In genomic region chr1:1630191-1630964, GRCh38 we compare ENCODE assay signal across 8 cellular contexts. TPM values are rescaled to one million over a fixed set of nuclear protein-coding genes. Genes with fewer than 3 reads are reported as not detected.
DNase-seq lines count a peak whose midpoint lies in the region; ATAC-seq and TF ChIP-seq lines count a peak whose summit lies in the region.

No MANE protein-coding gene starts in this region.

- peak overlapping the region; percentile 74 to 91 for H3K27ac ChIP-seq in breast epithelium
- no peak overlapping the region for H3K27ac ChIP-seq in mammary epithelial cell (ENCODE audit: insufficient read depth, low read depth, low read length)
- peak overlapping the region; percentile 68 for H3K27ac ChIP-seq in naive thymus-derived CD4-positive, alpha-beta T cell (ENCODE audit: low read depth, low read length)

- peaks cover 0 to 11% (median 4%) of the 10 kb centered on the region in 7 donors for H3K4me1 Mint-ChIP-seq in naive thymus-derived CD4-positive, alpha-beta T cell

- H4K20me1 ChIP-seq in mammary epithelial cell (ENCODE audit: insufficient read depth, low read length) = peaks cover 2% of the 10 kb centered on the region

- peak in 1 of 2 donors; percentile 50 for DNase-seq in breast epithelium (ENCODE audit: low spot score in 2 of 2)
- no peak for DNase-seq in mammary epithelial cell
- DNase-seq in NCI-H1092 treated with DMSO at 0.1 percent for 48 hours (lab: John Stamatoyannopoulos, UW) = peak; percentile 68
- DNase-seq in activated CD4-positive, alpha-beta T cell treated with anti-CD3 and anti-CD28 coated beads, Interleukin-2, amount 50 U/mL, for 4 hours = peak; percentile 87 to 92
- peak; percentile 85 for DNase-seq in ecto neural progenitor cell (ENCODE audit: low spot score)
- peak; percentile 90 to 97 (median 96) for DNase-seq in naive thymus-derived CD4-positive, alpha-beta T cell
- peak; percentile 85 to 95 (median 92) for DNase-seq in stimulated activated naive CD4-positive, alpha-beta T cell (lab: John Stamatoyannopoulos, UW)
- DNase-seq in SKM-1 (lab: John Stamatoyannopoulos, UW; ENCODE audit: unreplicated experiment) = no peak

- no peak overlapping the region for H3K4me2 ChIP-seq in mammary epithelial cell (ENCODE audit: insufficient read depth, low read depth, low read length)

- H3K36me3 Mint-ChIP-seq in naive thymus-derived CD4-positive, alpha-beta T cell = peaks cover 0 to 2% (median 0%) of the 10 kb centered on the region in 5 donors

- peak overlapping the region; percentile 32 to 64 (median 38) for H3K4me3 ChIP-seq in breast epithelium
- no peak overlapping the region for H3K4me3 ChIP-seq in mammary epithelial cell (replicated peaks in 1 of 3; ENCODE audit: insufficient read depth in 1 of 3, low read depth in 2 of 3, low read length in 3 of 3)
- peak overlapping the region; percentile 17 for H3K4me3 ChIP-seq in naive thymus-derived CD4-positive, alpha-beta T cell (ENCODE audit: low read length)

- intact Hi-C loops in breast epithelium (cut with DNase I; ENCODE audit: low total_unique reads) = no loop called here
- intact Hi-C loops in mammary epithelial cell (cut with micrococcal nuclease) = no loop called here
- intact Hi-C loops in naive thymus-derived CD4-positive, alpha-beta T cell (cut with micrococcal nuclease) = loop anchor here in 1 of 2 donors (2.0 kb wide), 3 partner anchors 28 to 118 kb away; partner anchors contain the start of genes ATAD3A, CDK11B and SSU72

- peaks cover 0 to 5% of the 10 kb centered on the region in 2 donors for H3K4me1 ChIP-seq in breast epithelium
- peaks cover 10% of the 10 kb centered on the region for H3K4me1 ChIP-seq in mammary epithelial cell (ENCODE audit: insufficient read depth, low read length)
- H3K4me1 ChIP-seq in naive thymus-derived CD4-positive, alpha-beta T cell (ENCODE audit: control insufficient read depth in 2 of 2, insufficient read depth in 2 of 2, low read length in 2 of 2) = peaks cover 0 to 4% of the 10 kb centered on the region in 2 donors

- no peak overlapping the region for H3K9ac ChIP-seq in mammary epithelial cell (ENCODE audit: insufficient read depth, low read length)

- ATAC-seq in naive thymus-derived CD4-positive, alpha-beta T cell = peak; percentile 76

- POLR2A ChIA-PET in naive thymus-derived CD4-positive, alpha-beta T cell (lab: Charles Lee) = interaction anchor here (0.7 to 4.4 kb wide), 11 partner anchors 9 to 223 kb away, joined by 3 to 86 read pairs (median 5); partner anchors contain the start of genes CDK11A, MIB2, MRPL20 and SLC35E2B

- peak overlapping the region; percentile 85 to 95 (median 90) for H3K4me3 Mint-ChIP-seq in naive thymus-derived CD4-positive, alpha-beta T cell

- H3K27me3 Mint-ChIP-seq in naive thymus-derived CD4-positive, alpha-beta T cell = peaks cover 0 to 5% (median 0%) of the 10 kb centered on the region in 5 donors

- CTCF ChIA-PET in mammary epithelial cell (lab: Charles Lee; ENCODE audit: low non-redundant PET) = no interaction called here
- CTCF ChIA-PET in naive thymus-derived CD4-positive, alpha-beta T cell (lab: Charles Lee) = interaction anchor here (0.5 to 1.3 kb wide), 4 partner anchors 12 to 54 kb away, joined by 3 read pairs; no protein-coding TSS in a partner anchor

- TF ChIP-seq CTCF in breast epithelium (IDR thresholded peaks at IDR 0.05) = no peak
- TF ChIP-seq CTCF in mammary epithelial cell (conservative IDR thresholded peaks at IDR 0.05 in 1 of 2, IDR thresholded peaks at IDR 0.05 in 1 of 2; ENCODE audit: extremely low read depth in 1 of 2, insufficient read depth in 1 of 2, low read depth in 1 of 2, low read length in 2 of 2) = no peak

- peak overlapping the region; percentile 83 to 98 (median 95) for H3K27ac Mint-ChIP-seq in naive thymus-derived CD4-positive, alpha-beta T cell

- in situ Hi-C loops in mammary epithelial cell (cut with MboI; ENCODE audit: low sequenced_read_pairs in 2 of 2) = no loop called here

- H3K9me3 ChIP-seq in breast epithelium (no peaks in the 10 kb centered on the region), mammary epithelial cell (replicated peaks; ENCODE audit: insufficient read depth, low read length) (no peaks in the 10 kb centered on the region)
- no peaks in the 10 kb centered on the region for H3K9me3 ChIP-seq in naive thymus-derived CD4-positive, alpha-beta T cell (ENCODE audit: control insufficient read depth in 2 of 3, low read length in 3 of 3)

- H3K9me3 Mint-ChIP-seq in naive thymus-derived CD4-positive, alpha-beta T cell = peaks cover 0 to 4% (median 0%) of the 10 kb centered on the region in 11 donors

- no peak for TF ChIP-seq POLR2A in breast epithelium (IDR thresholded peaks at IDR 0.05)

- dilution Hi-C loops in mammary epithelial cell (cut with HindIII; ENCODE audit: low sequenced_read_pairs) = no loop called here

- peaks cover 7 to 20% of the 10 kb centered on the region in 2 donors for H3K27me3 ChIP-seq in breast epithelium
- H3K27me3 ChIP-seq in mammary epithelial cell (ENCODE audit: insufficient read depth, low read length) = peaks cover 12% of the 10 kb centered on the region
- no peaks in the 10 kb centered on the region for H3K27me3 ChIP-seq in naive thymus-derived CD4-positive, alpha-beta T cell (ENCODE audit: control insufficient read depth in 2 of 2, insufficient read depth in 2 of 2, low read length in 2 of 2)

- BruUV-seq in mammary epithelial cell (replicated peaks; lab: Mats Ljungman, UMichigan) = no TSS peak

- H3K36me3 ChIP-seq in breast epithelium (no peaks in the 10 kb centered on the region), mammary epithelial cell (ENCODE audit: insufficient read depth, low read length) (no peaks in the 10 kb centered on the region)
- H3K36me3 ChIP-seq in naive thymus-derived CD4-positive, alpha-beta T cell (ENCODE audit: control insufficient read depth in 2 of 3, insufficient read depth in 3 of 3, low read length in 3 of 3) = no peaks in the 10 kb centered on the region

- no peaks in the 10 kb centered on the region for H3K79me2 ChIP-seq in mammary epithelial cell (ENCODE audit: insufficient read depth, low read length)

- no peak overlapping the region for H2AFZ ChIP-seq in mammary epithelial cell (ENCODE audit: low read depth, low read length)

- WGBS in mammary epithelial cell (ENCODE audit: low coverage, missing lambda C conversion rate) = 13% methylated on average over 13 of the region's 81 CpGs

RNA-seq across cellular contexts. Expression of gene MMP23B, which starts 1.6 kb away (rescaled TPM):
- total RNA-seq in breast epithelium (10 to 100 TPM in 1 of 3 donors, 1 to 10 TPM in 2; 2.7 to 15.5 (median 7.5) TPM), mammary epithelial cell (1 to 10 TPM; 1.0 to 2.3 TPM)
- not detected for polyA plus RNA-seq in mammary epithelial cell
- not detected for polyA minus RNA-seq in mammary epithelial cell
- 10 to 100 TPM in 1 of 5 experiments, 1 to 10 TPM in 4; 2.7 to 12.8 (median 4.2) TPM for total RNA-seq in naive thymus-derived CD4-positive, alpha-beta T cell
- polyA plus RNA-seq in naive thymus-derived CD4-positive, alpha-beta T cell = not detected

RNA-seq across cellular contexts. Expression of gene MIB2, which starts 15.1 kb away (rescaled TPM):
- total RNA-seq in breast epithelium (10 to 100 TPM; 32.0 to 69.5 (median 48.9) TPM), mammary epithelial cell (10 to 100 TPM; 44.8 to 48.5 TPM)
- polyA plus RNA-seq in mammary epithelial cell = 10.0 TPM
- 2.8 TPM for polyA minus RNA-seq in mammary epithelial cell
- 100 to 1,000 TPM in 2 of 5 experiments, 10 to 100 TPM in 3; 45.6 to 129 (median 65.7) TPM for total RNA-seq in naive thymus-derived CD4-positive, alpha-beta T cell
- polyA plus RNA-seq in naive thymus-derived CD4-positive, alpha-beta T cell = 10 to 100 TPM; 23.4 to 36.7 TPM

RNA-seq across cellular contexts. Expression of gene CDK11B, which starts 28.4 kb away (rescaled TPM):
- total RNA-seq in breast epithelium (10 to 100 TPM; 17.4 to 30.3 (median 26.2) TPM), mammary epithelial cell (10 to 100 TPM in 1 of 2 donors, 1 to 10 TPM in 1; 5.8 to 28.1 TPM)
- 3.5 TPM for polyA plus RNA-seq in mammary epithelial cell
- polyA minus RNA-seq in mammary epithelial cell = 13.5 TPM
- total RNA-seq in naive thymus-derived CD4-positive, alpha-beta T cell = 10 to 100 TPM; 32.3 to 45.4 (median 41.9) TPM
- 10 to 100 TPM; 11.8 to 16.5 TPM for polyA plus RNA-seq in naive thymus-derived CD4-positive, alpha-beta T cell

RNA-seq across cellular contexts. Expression of gene FNDC10, which starts 30.4 kb away (rescaled TPM):
- total RNA-seq in breast epithelium = 1 to 10 TPM in 1 of 3 donors, under 1 TPM in 2; 0.48 to 2.9 (median 0.98) TPM
- total RNA-seq in mammary epithelial cell = 10 to 100 TPM in 1 of 2 donors, 1 to 10 TPM in 1; 3.5 to 16.8 TPM
- 6.0 TPM for polyA plus RNA-seq in mammary epithelial cell
- 3.7 TPM for polyA minus RNA-seq in mammary epithelial cell
- 10 to 100 TPM in 1 of 5 experiments, 1 to 10 TPM in 4; 3.2 to 10.7 (median 4.0) TPM for total RNA-seq in naive thymus-derived CD4-positive, alpha-beta T cell
- polyA plus RNA-seq in naive thymus-derived CD4-positive, alpha-beta T cell = 1 to 10 TPM; 1.3 to 1.6 TPM

RNA-seq across cellular contexts. Expression of gene SSU72, which starts 55.7 kb away (rescaled TPM):
- total RNA-seq in breast epithelium (100 to 1,000 TPM; 100 to 125 (median 114) TPM), mammary epithelial cell (100 to 1,000 TPM in 1 of 2 donors, 10 to 100 TPM in 1; 77.5 to 125 TPM)
- polyA plus RNA-seq in mammary epithelial cell = 110 TPM
- 105 TPM for polyA minus RNA-seq in mammary epithelial cell
- 100 to 1,000 TPM; 121 to 148 (median 137) TPM for total RNA-seq in naive thymus-derived CD4-positive, alpha-beta T cell
- 100 to 1,000 TPM; 211 to 267 TPM for polyA plus RNA-seq in naive thymus-derived CD4-positive, alpha-beta T cell

Comparison
In these comparisons a context has a peak if more than half of its experiments do, and no peak if none do; other contexts are left out.
1. H3K4me3 ChIP-seq: peak in breast epithelium (3 of 3) and naive thymus-derived CD4-positive, alpha-beta T cell (single experiment); none in mammary epithelial cell (0 of 3).
2. DNase-seq: peak in NCI-H1092 treated with DMSO at 0.1 percent for 48 hours (single experiment), activated CD4-positive, alpha-beta T cell treated with anti-CD3 and anti-CD28 coated beads, Interleukin-2, amount 50 U/mL, for 4 hours (2 of 2), ecto neural progenitor cell (single experiment), naive thymus-derived CD4-positive, alpha-beta T cell (9 of 9) and stimulated activated naive CD4-positive, alpha-beta T cell (6 of 6); none in mammary epithelial cell (single experiment) and SKM-1 (single experiment).